ENCODE assay signal across 8 cellular contexts in genomic region chr10:70140297-70140696, GRCh38.
"Had no signal": no experiment of that assay in that cellular context is flagged by ENCODE, and none has a peak within 500 bp of the region (broad histone marks: within the 10 kb centered on the region; RNA-seq: fewer than 3 reads in every experiment).

No MANE protein-coding gene starts in this region.

- H3K36me3 ChIP-seq: HAP-1 had no signal

- ATAC-seq: HCT116 had no signal

- FAIRE-seq: HTR-8/SVneo had no signal

- H3K9me3 Mint-ChIP-seq: HFFc6, IgD-negative memory B cell had no signal

- H3K4me3 Mint-ChIP-seq: HFFc6 had no signal

- H3K27ac Mint-ChIP-seq: HFFc6 had no signal

- H3K9me3 ChIP-seq: HAP-1 had no signal

- H3K4me3 ChIP-seq: GM23248, HAP-1 had no signal

- DNase-seq: GM23248, GOT3, HFFc6, KG1 had no signal

- H2AFZ ChIP-seq: GM23248 had no signal

- H3K27ac ChIP-seq: GM23248 had no signal

- H3K9ac ChIP-seq: GM23248 had no signal

- H3K27me3 Mint-ChIP-seq: IgD-negative memory B cell had no signal
